ENCODE assay signal across 18 cellular contexts in the genomic region with DNA sequence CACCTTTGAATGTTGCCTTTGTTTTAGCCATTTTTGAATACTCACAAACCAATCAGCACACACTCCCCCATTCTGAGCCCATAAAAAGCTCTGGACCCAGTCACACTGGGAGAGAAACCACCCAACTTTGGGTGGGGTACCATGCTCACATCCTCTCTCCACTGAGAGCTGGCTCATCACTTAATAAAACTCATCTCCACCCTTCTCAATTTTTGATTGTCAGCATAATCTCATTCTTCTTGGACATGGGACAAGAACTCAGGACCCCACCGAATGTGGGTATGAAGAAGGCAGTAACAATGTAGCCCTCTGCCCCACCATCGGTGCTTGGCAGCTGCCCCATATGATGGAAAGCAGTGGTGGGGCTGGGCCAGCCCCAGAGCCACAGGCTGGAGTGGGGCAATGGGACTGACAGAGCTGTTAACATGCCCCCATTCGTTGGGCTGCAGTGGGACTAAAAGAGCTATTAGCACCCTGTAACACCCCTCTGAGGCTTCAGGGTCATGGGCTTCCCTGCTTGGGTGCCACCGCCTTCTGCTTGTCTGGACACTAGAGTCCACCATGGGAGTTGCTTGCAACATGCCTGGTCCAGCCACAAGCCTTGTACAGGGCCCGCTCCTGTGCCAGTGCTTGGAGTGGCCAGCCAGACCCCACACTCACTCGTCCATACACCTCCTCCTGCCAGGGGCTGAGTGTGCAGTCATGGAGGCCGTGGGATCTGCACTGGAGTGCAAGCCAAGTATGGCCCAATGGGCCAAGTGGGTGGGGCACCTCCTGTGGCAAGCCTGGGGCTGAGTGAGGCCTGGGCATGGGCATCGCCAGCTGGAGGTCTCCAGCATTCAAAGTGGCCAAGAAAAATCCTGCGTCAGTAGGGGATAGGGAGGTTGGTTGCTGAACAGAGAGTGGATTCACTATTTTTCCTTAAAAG.
DNase-seq lines count a peak whose midpoint lies in the region; ATAC-seq and TF ChIP-seq lines count a peak whose summit lies in the region.
"Had no signal": no experiment of that assay in that cellular context is flagged by ENCODE, and none has a peak within 500 bp of the region (broad histone marks: within the 10 kb centered on the region; RNA-seq: fewer than 3 reads in every experiment).

No MANE protein-coding gene starts in this region.

- no peak overlapping the region for H3K4me2 ChIP-seq in mesendoderm (ENCODE audit: low read length)
- H3K4me2 ChIP-seq: BLaER1 had no signal

- peaks cover under 1% of the 10 kb centered on the region for H3K27me3 Mint-ChIP-seq in activated CD8-positive, alpha-beta memory T cell treated with anti-CD3 and anti-CD28 coated beads, Interleukin-2, amount 10 ng/mL, durations not matched to agents 7 days and 5 days
- H3K27me3 Mint-ChIP-seq in activated naive CD8-positive, alpha-beta T cell treated with anti-CD3 and anti-CD28 coated beads for 36 hours = peaks cover 10% of the 10 kb centered on the region

- H3K23ac ChIP-seq in mesendoderm (ENCODE audit: low read length) = no peak overlapping the region

- no peaks in the 10 kb centered on the region for H3K79me2 ChIP-seq in mesendoderm (ENCODE audit: control insufficient read depth, insufficient read depth, low read length)

- TF ChIP-seq CTCF in esophagus muscularis mucosa (IDR thresholded peaks at IDR 0.05) (no peak), vagina (IDR thresholded peaks at IDR 0.05) (no peak)

- H2BK120ac ChIP-seq in mesendoderm (ENCODE audit: low read depth, low read length) = no peak overlapping the region

- ATAC-seq in activated CD8-positive, alpha-beta memory T cell treated with anti-CD3 and anti-CD28 coated beads, Interleukin-2, amount 10 ng/mL, durations not matched to agents 7 days and 5 days = no peak
- ATAC-seq in HG03095 (IDR thresholded peaks at IDR 0.05; ENCODE audit: unreplicated experiment) = no peak

- no peak overlapping the region for H3K27ac ChIP-seq in esophagus muscularis mucosa (replicated peaks in 1 of 4)
- no peak overlapping the region for H3K27ac ChIP-seq in mesendoderm (ENCODE audit: low read depth, low read length)
- no peak overlapping the region for H3K27ac ChIP-seq in vagina
- H3K27ac ChIP-seq: 22Rv1, BLaER1, GM23248, HL-60 had no signal

- H3K79me1 ChIP-seq in mesendoderm (ENCODE audit: low read length) = no peaks in the 10 kb centered on the region

- H2BK15ac ChIP-seq in mesendoderm (replicated peaks; ENCODE audit: low read depth) = no peak overlapping the region

- intact Hi-C loops in esophagus muscularis mucosa (cut with DNase I) (no loop called here), vagina (cut with DNase I) (no loop called here)

- no peak for TF ChIP-seq POLR2A in esophagus muscularis mucosa (IDR thresholded peaks at IDR 0.05; ENCODE audit: low read depth)
- TF ChIP-seq POLR2A in vagina (IDR thresholded peaks at IDR 0.05) = no peak

- peaks cover 0 to 14% (median 0%) of the 10 kb centered on the region in 4 donors for H3K9me3 ChIP-seq in esophagus muscularis mucosa
- H3K9me3 ChIP-seq in vagina = no peaks in the 10 kb centered on the region
- H3K9me3 ChIP-seq: HAP-1 had no signal

- no peak overlapping the region for H3K56ac ChIP-seq in mesendoderm (ENCODE audit: low read length)

- WGBS in esophagus muscularis mucosa = 79% methylated on average over 8 of the region's 9 CpGs
- no CpG with 5 or more reads among the region's 9 CpGs for WGBS in mesendoderm (ENCODE audit: extremely low coverage, insufficient coverage, low lambda C conversion rate)

- TF ChIP-seq EP300 in esophagus muscularis mucosa (IDR thresholded peaks at IDR 0.05) = no peak

- no peaks in the 10 kb centered on the region for H3K36me3 ChIP-seq in esophagus muscularis mucosa
- no peaks in the 10 kb centered on the region for H3K36me3 ChIP-seq in mesendoderm (ENCODE audit: control insufficient read depth, insufficient read depth, low read length)
- H3K36me3 ChIP-seq in vagina = no peaks in the 10 kb centered on the region
- H3K36me3 ChIP-seq: HAP-1 had no signal

- no peak overlapping the region for H4K8ac ChIP-seq in mesendoderm (ENCODE audit: low read depth, low read length)

- no peak overlapping the region for H3K4me3 Mint-ChIP-seq in activated CD8-positive, alpha-beta memory T cell treated with anti-CD3 and anti-CD28 coated beads, Interleukin-2, amount 10 ng/mL, durations not matched to agents 7 days and 5 days
- H3K4me3 Mint-ChIP-seq in activated naive CD8-positive, alpha-beta T cell treated with anti-CD3 and anti-CD28 coated beads for 36 hours = no peak overlapping the region
- H3K4me3 Mint-ChIP-seq: CD14-positive monocyte; CD4-positive, alpha-beta memory T cell had no signal

- no peak overlapping the region for H2AK5ac ChIP-seq in mesendoderm (ENCODE audit: low read length)

- DNase-seq in activated CD8-positive, alpha-beta memory T cell treated with anti-CD3 and anti-CD28 coated beads, Interleukin-2, amount 10 ng/mL, durations not matched to agents 7 days and 5 days = peak; percentile 12
- no peak for DNase-seq in activated CD8-positive, alpha-beta memory T cell treated with anti-CD3 and anti-CD28 coated beads, Interleukin-2, amount 50 U/mL, for 4 hours
- peak; percentile 78 for DNase-seq in esophagus muscularis mucosa (ENCODE audit: extremely low spot score)
- DNase-seq in mesendoderm = peak; percentile 1
- DNase-seq in vagina (ENCODE audit: extremely low spot score in 2 of 2) = peak; percentile 25 to 72
- no peak for DNase-seq in activated CD4-positive, alpha-beta T cell treated with anti-CD3 and anti-CD28 coated beads, Interleukin-2, amount 50 U/mL, for 1 hour
- no peak for DNase-seq in activated naive CD8-positive, alpha-beta T cell treated with anti-CD3 and anti-CD28 coated beads for 36 hours
- DNase-seq: CD4-positive, alpha-beta memory T cell; DMS153; DMS79; GDM1; GM23248 had no signal

- no peaks in the 10 kb centered on the region for H3K36me3 Mint-ChIP-seq in activated CD8-positive, alpha-beta memory T cell treated with anti-CD3 and anti-CD28 coated beads, Interleukin-2, amount 10 ng/mL, durations not matched to agents 7 days and 5 days
- no peaks in the 10 kb centered on the region for H3K36me3 Mint-ChIP-seq in activated naive CD8-positive, alpha-beta T cell treated with anti-CD3 and anti-CD28 coated beads for 36 hours
- H3K36me3 Mint-ChIP-seq: CD14-positive monocyte; CD4-positive, alpha-beta memory T cell had no signal

- H3K4me1 ChIP-seq in esophagus muscularis mucosa (no peaks in the 10 kb centered on the region), mesendoderm (ENCODE audit: control insufficient read depth, low read depth, low read length) (no peaks in the 10 kb centered on the region), vagina (no peaks in the 10 kb centered on the region)
- H3K4me1 ChIP-seq: BLaER1, HAP-1 had no signal

- H3K27ac Mint-ChIP-seq in activated CD8-positive, alpha-beta memory T cell treated with anti-CD3 and anti-CD28 coated beads, Interleukin-2, amount 10 ng/mL, durations not matched to agents 7 days and 5 days = no peak overlapping the region
- H3K27ac Mint-ChIP-seq in activated naive CD8-positive, alpha-beta T cell treated with anti-CD3 and anti-CD28 coated beads for 36 hours = no peak overlapping the region
- H3K27ac Mint-ChIP-seq: CD14-positive monocyte had no signal

- CTCF ChIA-PET in activated CD8-positive, alpha-beta memory T cell treated with anti-CD3 and anti-CD28 coated beads, Interleukin-2, amount 10 ng/mL, durations not matched to agents 7 days and 5 days (lab: Charles Lee) = no interaction called here

- peaks cover 0 to 25% (median 0%) of the 10 kb centered on the region in 4 donors for H3K27me3 ChIP-seq in esophagus muscularis mucosa
- H3K27me3 ChIP-seq in mesendoderm (ENCODE audit: insufficient read depth, low read length, poor library complexity) = no peaks in the 10 kb centered on the region
- H3K27me3 ChIP-seq in vagina = no peaks in the 10 kb centered on the region
- H3K27me3 ChIP-seq: BLaER1 had no signal

- H3K4me3 ChIP-seq in esophagus muscularis mucosa (no peak overlapping the region), mesendoderm (ENCODE audit: low read length) (no peak overlapping the region), vagina (no peak overlapping the region)
- H3K4me3 ChIP-seq: BLaER1, GM23248, HAP-1 had no signal

- no peak overlapping the region for H2BK5ac ChIP-seq in mesendoderm (ENCODE audit: low read length)

- H3K18ac ChIP-seq in mesendoderm (ENCODE audit: low read length) = no peak overlapping the region

- no peak overlapping the region for H3K9ac ChIP-seq in mesendoderm (ENCODE audit: low read length)
- H3K9ac ChIP-seq: BLaER1, GM23248 had no signal

- no peak overlapping the region for H4K5ac ChIP-seq in mesendoderm (ENCODE audit: low read length)

- H3K4me1 Mint-ChIP-seq in activated CD8-positive, alpha-beta memory T cell treated with anti-CD3 and anti-CD28 coated beads, Interleukin-2, amount 10 ng/mL, durations not matched to agents 7 days and 5 days = no peaks in the 10 kb centered on the region
- H3K4me1 Mint-ChIP-seq in activated naive CD8-positive, alpha-beta T cell treated with anti-CD3 and anti-CD28 coated beads for 36 hours = no peaks in the 10 kb centered on the region
- H3K4me1 Mint-ChIP-seq: CD14-positive monocyte; CD4-positive, alpha-beta memory T cell had no signal

- peaks cover 4% of the 10 kb centered on the region for H3K9me3 Mint-ChIP-seq in activated CD8-positive, alpha-beta memory T cell treated with anti-CD3 and anti-CD28 coated beads, Interleukin-2, amount 10 ng/mL, durations not matched to agents 7 days and 5 days (ENCODE audit: low read depth)
- H3K9me3 Mint-ChIP-seq in activated naive CD8-positive, alpha-beta T cell treated with anti-CD3 and anti-CD28 coated beads for 36 hours = peaks cover 4% of the 10 kb centered on the region

- H3K4ac ChIP-seq in mesendoderm (ENCODE audit: low read depth, low read length) = no peak overlapping the region

Comparison
In these comparisons a context has a peak if more than half of its experiments do, and no peak if none do; other contexts are left out.
1. DNase-seq: peak in activated CD8-positive, alpha-beta memory T cell treated with anti-CD3 and anti-CD28 coated beads, Interleukin-2, amount 10 ng/mL, durations not matched to agents 7 days and 5 days (single experiment), esophagus muscularis mucosa (single experiment), mesendoderm (single experiment) and vagina (2 of 2); none in activated CD8-positive, alpha-beta memory T cell treated with anti-CD3 and anti-CD28 coated beads, Interleukin-2, amount 50 U/mL, for 4 hours (single experiment), activated CD4-positive, alpha-beta T cell treated with anti-CD3 and anti-CD28 coated beads, Interleukin-2, amount 50 U/mL, for 1 hour (single experiment) and activated naive CD8-positive, alpha-beta T cell treated with anti-CD3 and anti-CD28 coated beads for 36 hours (single experiment).